ENCODE assay signal across 8 cellular contexts in the genomic region with DNA sequence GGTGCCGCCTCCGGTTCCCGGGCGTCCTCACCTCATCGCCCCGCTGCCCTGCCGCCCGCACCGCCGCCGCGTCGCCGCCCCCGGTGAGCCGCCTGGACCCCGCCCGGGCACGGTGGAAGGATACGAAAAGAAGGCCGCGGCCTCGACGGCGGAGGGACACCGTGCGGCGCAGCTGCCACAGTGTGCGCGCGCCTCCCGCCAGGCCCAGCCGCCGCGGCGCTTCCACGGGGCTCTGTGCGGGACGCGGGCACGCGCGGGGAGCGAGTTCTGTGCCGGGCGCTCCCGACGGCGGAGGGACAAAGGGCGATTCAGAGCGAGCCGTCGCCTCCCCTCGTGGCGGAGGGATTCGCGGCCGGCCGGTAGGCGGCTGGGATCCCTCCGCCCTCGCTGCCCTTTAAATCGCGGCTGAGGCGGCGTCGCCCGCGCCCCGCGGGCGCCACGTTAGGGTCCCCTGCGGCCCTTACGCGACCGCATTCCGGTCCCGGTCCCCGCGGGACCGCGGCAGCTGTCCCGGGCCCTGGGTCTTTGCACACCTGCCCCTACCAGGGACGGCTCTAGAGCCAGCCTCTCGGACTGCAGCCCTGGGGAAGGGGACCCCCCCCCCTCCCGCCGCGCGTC. TPM values are rescaled to one million over a fixed set of nuclear protein-coding genes. Genes with fewer than 3 reads are reported as not detected.
A peak's percentile ranks its signal among the peaks of the same experiment; 100 is the strongest.
DNase-seq lines count a peak whose midpoint lies in the region; ATAC-seq and TF ChIP-seq lines count a peak whose summit lies in the region.

No MANE protein-coding gene starts in this region.

- H3K27me3 ChIP-seq in BLaER1 treated with 17β-estradiol and CSF1 and Interleukin-3, amounts not matched to agents 10 nM and 100 nM: no peaks in the 10 kb centered on the region
- H3K27me3 ChIP-seq in OCI-LY3 (ENCODE audit: low read depth, low read length): peaks cover 12% of the 10 kb centered on the region; the same call in 1 of the 2 replicates

- TF ChIP-seq CTCF in OCI-LY3 (IDR thresholded peaks at IDR 0.05; ENCODE audit: low read depth, low read length): no peak
- TF ChIP-seq CTCF in mucosa of descending colon (IDR thresholded peaks at IDR 0.05): no peak

- H3K79me2 ChIP-seq in OCI-LY3 (ENCODE audit: low read length): peaks cover 40% of the 10 kb centered on the region

- H3K9me3 ChIP-seq in BLaER1 treated with 17β-estradiol and CSF1 and Interleukin-3, amounts not matched to agents 10 nM and 100 nM (replicated peaks in 1 of 11): no peaks in the 10 kb centered on the region
- H3K9me3 ChIP-seq in OCI-LY3 (ENCODE audit: insufficient read depth, low read length) (no peaks in the 10 kb centered on the region), mucosa of descending colon (no peaks in the 10 kb centered on the region)

- H4K20me1 ChIP-seq in BLaER1 treated with 17β-estradiol and CSF1 and Interleukin-3, amounts not matched to agents 10 nM and 100 nM: peaks cover 36 to 40% (median 39%) of the 10 kb centered on the region in 11 experiments
- H4K20me1 ChIP-seq in OCI-LY3 (ENCODE audit: insufficient read depth, low read length): peaks cover 38% of the 10 kb centered on the region

- DNase-seq in GM19240 (ENCODE audit: insufficient read length, low spot score): peak; percentile 67
- DNase-seq in HT-29 (ENCODE audit: low spot score): peak; percentile 94
- peak; percentile 71 for DNase-seq in activated T-cell treated with anti-CD3 and anti-CD28 coated beads for 4 hours
- peak; percentile 85 for DNase-seq in epithelial cell of prostate (ENCODE audit: low read depth, low spot score)
- peak; percentile 86 to 91 (median 90) for DNase-seq in mucosa of descending colon
- peak; percentile 52 to 71 for DNase-seq in stimulated activated CD8-positive, alpha-beta memory T cell treated with anti-CD3 and anti-CD28 coated beads, Interleukin-2, amount 100 ng/mL, for 1 hour (ENCODE audit: low read depth in 2 of 2)

- H3K27ac ChIP-seq in BLaER1 treated with 17β-estradiol and CSF1 and Interleukin-3, amounts not matched to agents 10 nM and 100 nM: peak overlapping the region; percentile 95 to 100 (median 99)
- peak overlapping the region; percentile 73 for H3K27ac ChIP-seq in OCI-LY3 (ENCODE audit: low read length)
- peak overlapping the region; percentile 97 for H3K27ac ChIP-seq in epithelial cell of prostate

- H3K4me1 ChIP-seq in BLaER1 treated with 17β-estradiol and CSF1 and Interleukin-3, amounts not matched to agents 10 nM and 100 nM: peaks cover 51 to 61% (median 57%) of the 10 kb centered on the region in 10 experiments
- H3K4me1 ChIP-seq in OCI-LY3 (ENCODE audit: low read length): peaks cover 20% of the 10 kb centered on the region
- peaks cover 47% of the 10 kb centered on the region for H3K4me1 ChIP-seq in mucosa of descending colon (ENCODE audit: low read depth)

- H3K4me3 ChIP-seq in BLaER1 treated with 17β-estradiol and CSF1 and Interleukin-3, amounts not matched to agents 10 nM and 100 nM: peak overlapping the region; percentile 60 to 93 (median 84)
- H3K4me3 ChIP-seq in OCI-LY3 (ENCODE audit: low read length): peak overlapping the region; percentile 83
- peak overlapping the region; percentile 68 for H3K4me3 ChIP-seq in mucosa of descending colon

- peak overlapping the region; percentile 86 to 97 (median 90) for H3K4me2 ChIP-seq in BLaER1 treated with 17β-estradiol and CSF1 and Interleukin-3, amounts not matched to agents 10 nM and 100 nM
- peak overlapping the region; percentile 88 for H3K4me2 ChIP-seq in OCI-LY3 (ENCODE audit: low read length)

- peak; percentile 75 for ATAC-seq in mucosa of descending colon

- H3K36me3 ChIP-seq in BLaER1 treated with 17β-estradiol and CSF1 and Interleukin-3, amounts not matched to agents 10 nM and 100 nM: no peaks in the 10 kb centered on the region
- no peaks in the 10 kb centered on the region for H3K36me3 ChIP-seq in OCI-LY3 (replicated peaks; ENCODE audit: low read depth, low read length)
- no peaks in the 10 kb centered on the region for H3K36me3 ChIP-seq in mucosa of descending colon (ENCODE audit: low read depth)

- peak overlapping the region; percentile 98 to 99 (median 99) for H3K9ac ChIP-seq in BLaER1 treated with 17β-estradiol and CSF1 and Interleukin-3, amounts not matched to agents 10 nM and 100 nM
- peak overlapping the region; percentile 89 for H3K9ac ChIP-seq in OCI-LY3 (ENCODE audit: low read length)

- intact Hi-C loops in mucosa of descending colon (cut with DNase I, micrococcal nuclease): no loop called here

- H2AFZ ChIP-seq in OCI-LY3 (ENCODE audit: low read depth, low read length): peak overlapping the region; percentile 75

RNA-seq across cellular contexts. Expression of gene KMT5B, which starts 0.6 kb away (rescaled TPM):
- 26.5 and 27.2 TPM in 2 replicates for total RNA-seq in HT-29 (2014; rRNA removed; shearing (Covaris generic))
- 10 to 100 TPM; 56.4 to 71.3 (median 65.1) TPM for total RNA-seq in mucosa of descending colon

RNA-seq across cellular contexts. Expression of gene C11orf24, which starts 58.1 kb away (rescaled TPM):
- 38.8 and 42.3 TPM in 2 replicates for total RNA-seq in HT-29 (2014; rRNA removed; shearing (Covaris generic))
- 10 to 100 TPM; 51.8 to 83.2 (median 53.2) TPM for total RNA-seq in mucosa of descending colon

Comparison
In these comparisons a context has a peak if more than half of its experiments do, and no peak if none do; other contexts are left out.
1. Peak in every context shown above with its lines: DNase-seq, ATAC-seq, H3K4me3 ChIP-seq and H3K27ac ChIP-seq.